ENCODE assay signal across 9 cellular contexts in the genomic region with DNA sequence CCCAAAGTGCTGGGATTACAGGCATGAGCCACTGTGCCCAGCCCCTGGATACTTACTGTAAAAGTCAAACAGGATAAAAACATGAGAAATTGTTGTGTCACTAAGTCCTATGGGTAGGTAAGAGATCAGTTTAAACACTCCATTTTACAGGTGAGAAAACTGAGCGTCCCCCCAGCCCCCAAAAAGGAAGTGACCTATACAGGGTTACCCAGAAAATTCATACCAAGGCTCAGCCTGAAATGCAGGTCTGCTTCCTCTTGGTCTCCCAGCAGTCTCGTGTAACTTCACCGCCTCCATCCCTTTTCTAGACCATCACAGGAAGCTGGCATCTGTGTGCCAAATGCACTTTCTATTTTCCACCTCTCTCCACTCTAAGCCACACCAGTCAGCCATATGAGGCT. TPM values are rescaled to one million over a fixed set of nuclear protein-coding genes. Genes with fewer than 3 reads are reported as not detected.
DNase-seq lines count a peak whose midpoint lies in the region; ATAC-seq and TF ChIP-seq lines count a peak whose summit lies in the region.
"Had no signal": no experiment of that assay in that cellular context is flagged by ENCODE, and none has a peak within 500 bp of the region (broad histone marks: within the 10 kb centered on the region; RNA-seq: fewer than 3 reads in every experiment).

No MANE protein-coding gene starts in this region.

- peak; percentile 30 for ATAC-seq in activated CD4-positive, alpha-beta T cell treated with anti-CD3 and anti-CD28 coated beads for 36 hours
- peak; percentile 41 for ATAC-seq in GM21717 (IDR thresholded peaks at IDR 0.05; ENCODE audit: unreplicated experiment)
- no peak for ATAC-seq in stimulated activated naive B cell treated with anti-CD40 and anti-IgM and Interleukin-4, amounts not matched to agents 10 μg/mL and 1 μg/mL and 100 μg/mL, for 72 hours (replicated peaks)

- no peaks in the 10 kb centered on the region for H3K9me3 Mint-ChIP-seq in activated CD4-positive, alpha-beta T cell treated with anti-CD3 and anti-CD28 coated beads for 36 hours (ENCODE audit: low read depth)
- H3K9me3 Mint-ChIP-seq in activated CD4-positive, alpha-beta memory T cell treated with anti-CD3 and anti-CD28 coated beads, Interleukin-2, amount 10 ng/mL, durations not matched to agents 7 days and 5 days = no peaks in the 10 kb centered on the region
- H3K9me3 Mint-ChIP-seq in stimulated activated naive B cell treated with anti-CD40 and anti-IgM and Interleukin-4, amounts not matched to agents 10 μg/mL and 1 μg/mL and 100 μg/mL, for 72 hours = no peaks in the 10 kb centered on the region
- H3K9me3 Mint-ChIP-seq in nephron progenitor cell = no peaks in the 10 kb centered on the region
- H3K9me3 Mint-ChIP-seq: activated naive CD4-positive, alpha-beta T cell treated with anti-CD3 and anti-CD28 coated beads, Interleukin-2, amount 50 U/mL, for 72 hours had no signal

- no peaks in the 10 kb centered on the region for H3K36me3 Mint-ChIP-seq in activated CD4-positive, alpha-beta T cell treated with anti-CD3 and anti-CD28 coated beads for 36 hours (ENCODE audit: low read depth)
- no peaks in the 10 kb centered on the region for H3K36me3 Mint-ChIP-seq in activated CD4-positive, alpha-beta memory T cell treated with anti-CD3 and anti-CD28 coated beads, Interleukin-2, amount 10 ng/mL, durations not matched to agents 7 days and 5 days (ENCODE audit: low read depth)
- no peaks in the 10 kb centered on the region for H3K36me3 Mint-ChIP-seq in stimulated activated naive B cell treated with anti-CD40 and anti-IgM and Interleukin-4, amounts not matched to agents 10 μg/mL and 1 μg/mL and 100 μg/mL, for 72 hours
- no peaks in the 10 kb centered on the region for H3K36me3 Mint-ChIP-seq in nephron progenitor cell (ENCODE audit: low read depth)
- H3K36me3 Mint-ChIP-seq: activated naive CD4-positive, alpha-beta T cell treated with anti-CD3 and anti-CD28 coated beads, Interleukin-2, amount 50 U/mL, for 72 hours had no signal

- peaks cover 0 to 29% (median 0%) of the 10 kb centered on the region in 7 donors for H3K27me3 ChIP-seq in spleen (replicated peaks in 1 of 7)

- POLR2A ChIA-PET in activated CD4-positive, alpha-beta T cell treated with anti-CD3 and anti-CD28 coated beads for 36 hours (lab: Charles Lee) = interaction anchor here (0.6 kb wide), 2 partner anchors 641 to 1588 kb away, joined by 4 read pairs; no protein-coding TSS in a partner anchor
- POLR2A ChIA-PET in activated CD4-positive, alpha-beta memory T cell treated with anti-CD3 and anti-CD28 coated beads, Interleukin-2, amount 10 ng/mL, durations not matched to agents 7 days and 5 days (lab: Charles Lee) = no interaction called here

- H3K4me1 Mint-ChIP-seq in activated CD4-positive, alpha-beta T cell treated with anti-CD3 and anti-CD28 coated beads for 36 hours = peaks cover 10% of the 10 kb centered on the region
- H3K4me1 Mint-ChIP-seq in activated CD4-positive, alpha-beta memory T cell treated with anti-CD3 and anti-CD28 coated beads, Interleukin-2, amount 10 ng/mL, durations not matched to agents 7 days and 5 days = peaks cover 11% of the 10 kb centered on the region
- peaks cover 2 to 4% of the 10 kb centered on the region in 2 donors for H3K4me1 Mint-ChIP-seq in stimulated activated naive B cell treated with anti-CD40 and anti-IgM and Interleukin-4, amounts not matched to agents 10 μg/mL and 1 μg/mL and 100 μg/mL, for 72 hours
- peaks cover 19% of the 10 kb centered on the region for H3K4me1 Mint-ChIP-seq in nephron progenitor cell

- peaks cover 0 to 40% (median 16%) of the 10 kb centered on the region in 6 donors for H3K4me1 ChIP-seq in spleen

- H3K9me3 ChIP-seq in spleen = no peaks in the 10 kb centered on the region

- DNase-seq in activated CD4-positive, alpha-beta T cell treated with anti-CD3 and anti-CD28 coated beads for 36 hours = no peak
- DNase-seq in activated CD4-positive, alpha-beta T cell treated with anti-CD3 and anti-CD28 coated beads, Interleukin-2, amount 50 U/mL, for 1 hour = no peak
- no peak for DNase-seq in activated CD4-positive, alpha-beta memory T cell treated with anti-CD3 and anti-CD28 coated beads, Interleukin-2, amount 10 ng/mL, durations not matched to agents 7 days and 5 days
- DNase-seq in spleen (peak; percentile 31), nephron progenitor cell (no peak), cerebellar cortex (ENCODE audit: low spot score) (no peak)
- DNase-seq in stimulated activated naive B cell treated with anti-CD40 and anti-IgM and Interleukin-4, amounts not matched to agents 10 μg/mL and 1 μg/mL and 100 μg/mL, for 72 hours = no peak

- CTCF ChIA-PET in activated CD4-positive, alpha-beta T cell treated with anti-CD3 and anti-CD28 coated beads for 36 hours (lab: Charles Lee) = interaction anchor here (0.6 to 1.5 kb wide), 2 partner anchors 12 to 58 kb away, joined by 3 to 4 read pairs; no protein-coding TSS in a partner anchor
- CTCF ChIA-PET in activated CD4-positive, alpha-beta memory T cell treated with anti-CD3 and anti-CD28 coated beads, Interleukin-2, amount 10 ng/mL, durations not matched to agents 7 days and 5 days (lab: Charles Lee) = interaction anchor here (0.7 kb wide), 1 partner anchor 36 kb away, joined by 8 read pairs; no protein-coding TSS in a partner anchor

- TF ChIP-seq POLR2A in spleen (IDR thresholded peaks at IDR 0.05) = no peak

- 18 to 39% (median 30%) methylated on average over 3 of the region's 3 CpGs for WGBS in spleen, 5 donors

- intact Hi-C loops in activated CD4-positive, alpha-beta T cell treated with anti-CD3 and anti-CD28 coated beads for 36 hours (cut with DNase I, micrococcal nuclease) = no loop called here
- intact Hi-C loops in spleen (cut with DNase I; ENCODE audit: low total_unique reads) = no loop called here

- H3K27ac Mint-ChIP-seq in activated CD4-positive, alpha-beta T cell treated with anti-CD3 and anti-CD28 coated beads for 36 hours = peak overlapping the region; percentile 38
- H3K27ac Mint-ChIP-seq in activated CD4-positive, alpha-beta memory T cell treated with anti-CD3 and anti-CD28 coated beads, Interleukin-2, amount 10 ng/mL, durations not matched to agents 7 days and 5 days = peak overlapping the region; percentile 41
- H3K27ac Mint-ChIP-seq in stimulated activated naive B cell treated with anti-CD40 and anti-IgM and Interleukin-4, amounts not matched to agents 10 μg/mL and 1 μg/mL and 100 μg/mL, for 72 hours = no peak overlapping the region
- no peak overlapping the region for H3K27ac Mint-ChIP-seq in nephron progenitor cell

- H3K4me3 ChIP-seq in spleen = no peak overlapping the region

- H3K4me3 Mint-ChIP-seq in activated CD4-positive, alpha-beta T cell treated with anti-CD3 and anti-CD28 coated beads for 36 hours = no peak overlapping the region
- H3K4me3 Mint-ChIP-seq in activated CD4-positive, alpha-beta memory T cell treated with anti-CD3 and anti-CD28 coated beads, Interleukin-2, amount 10 ng/mL, durations not matched to agents 7 days and 5 days = peak overlapping the region; percentile 1
- H3K4me3 Mint-ChIP-seq in stimulated activated naive B cell treated with anti-CD40 and anti-IgM and Interleukin-4, amounts not matched to agents 10 μg/mL and 1 μg/mL and 100 μg/mL, for 72 hours = no peak overlapping the region
- no peak overlapping the region for H3K4me3 Mint-ChIP-seq in nephron progenitor cell

- H3K36me3 ChIP-seq in spleen = no peaks in the 10 kb centered on the region

- H3K27me3 Mint-ChIP-seq in activated CD4-positive, alpha-beta T cell treated with anti-CD3 and anti-CD28 coated beads for 36 hours = peaks cover 19% of the 10 kb centered on the region
- H3K27me3 Mint-ChIP-seq in activated CD4-positive, alpha-beta memory T cell treated with anti-CD3 and anti-CD28 coated beads, Interleukin-2, amount 10 ng/mL, durations not matched to agents 7 days and 5 days = peaks cover 31% of the 10 kb centered on the region
- H3K27me3 Mint-ChIP-seq in stimulated activated naive B cell treated with anti-CD40 and anti-IgM and Interleukin-4, amounts not matched to agents 10 μg/mL and 1 μg/mL and 100 μg/mL, for 72 hours = peaks cover 51 to 54% of the 10 kb centered on the region in 2 donors
- H3K27me3 Mint-ChIP-seq in nephron progenitor cell (ENCODE audit: low read depth, poor library complexity) = peaks cover 42% of the 10 kb centered on the region

- no peak for TF ChIP-seq CTCF in spleen (IDR thresholded peaks at IDR 0.05 in 8 of 11, conservative IDR thresholded peaks at IDR 0.05 in 3 of 11)
- TF ChIP-seq CTCF in nephron progenitor cell (IDR thresholded peaks at IDR 0.05) = no peak

- H3K27ac ChIP-seq in spleen = peak overlapping the region in 4 of 8 donors; percentile 1 to 83 (median 76)

RNA-seq across cellular contexts. Expression of a gene that starts 57.2 kb away (rescaled TPM):
- total RNA-seq in activated CD4-positive, alpha-beta T cell treated with anti-CD3 and anti-CD28 coated beads for 36 hours = 1 to 10 TPM; 1.3 to 1.5 TPM
- total RNA-seq in activated CD4-positive, alpha-beta memory T cell treated with anti-CD3 and anti-CD28 coated beads, Interleukin-2, amount 10 ng/mL, durations not matched to agents 7 days and 5 days = 1 to 10 TPM; 1.5 to 1.8 TPM
- total RNA-seq in spleen = 1 to 10 TPM; 1.6 to 5.8 (median 2.4) TPM
- 1 to 10 TPM; 2.4 to 4.0 (median 3.1) TPM for polyA plus RNA-seq in spleen

Comparison
In these comparisons a context has a peak if more than half of its experiments do, and no peak if none do; other contexts are left out.
1. ATAC-seq: peak in activated CD4-positive, alpha-beta T cell treated with anti-CD3 and anti-CD28 coated beads for 36 hours (single experiment) and GM21717 (single experiment); none in stimulated activated naive B cell treated with anti-CD40 and anti-IgM and Interleukin-4, amounts not matched to agents 10 μg/mL and 1 μg/mL and 100 μg/mL, for 72 hours (0 of 2).
2. H3K27ac Mint-ChIP-seq: peak in activated CD4-positive, alpha-beta T cell treated with anti-CD3 and anti-CD28 coated beads for 36 hours (single experiment) and activated CD4-positive, alpha-beta memory T cell treated with anti-CD3 and anti-CD28 coated beads, Interleukin-2, amount 10 ng/mL, durations not matched to agents 7 days and 5 days (single experiment); none in stimulated activated naive B cell treated with anti-CD40 and anti-IgM and Interleukin-4, amounts not matched to agents 10 μg/mL and 1 μg/mL and 100 μg/mL, for 72 hours (single experiment) and nephron progenitor cell (single experiment).